1 cellular context compared by ENCODE assay signal in the genomic region with DNA sequence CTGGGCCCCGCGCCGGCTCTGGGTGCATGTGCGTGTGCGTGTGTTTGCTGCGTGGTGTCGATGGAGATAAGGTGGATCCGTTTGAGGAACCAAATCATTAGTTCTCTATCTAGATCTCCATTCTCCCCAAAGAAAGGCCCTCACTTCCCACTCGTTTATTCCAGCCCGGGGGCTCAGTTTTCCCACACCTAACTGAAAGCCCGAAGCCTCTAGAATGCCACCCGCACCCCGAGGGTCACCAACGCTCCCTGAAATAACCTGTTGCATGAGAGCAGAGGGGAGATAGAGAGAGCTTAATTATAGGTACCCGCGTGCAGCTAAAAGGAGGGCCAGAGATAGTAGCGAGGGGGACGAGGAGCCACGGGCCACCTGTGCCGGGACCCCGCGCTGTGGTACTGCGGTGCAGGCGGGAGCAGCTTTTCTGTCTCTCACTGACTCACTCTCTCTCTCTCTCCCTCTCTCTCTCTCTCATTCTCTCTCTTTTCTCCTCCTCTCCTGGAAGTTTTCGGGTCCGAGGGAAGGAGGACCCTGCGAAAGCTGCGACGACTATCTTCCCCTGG.
TF ChIP-seq lines count a peak whose summit lies in the region.

No MANE protein-coding gene starts in this region.

TF ChIP-seq in WTC11, 78 proteins besides CTCF, POLR2A, EP300 and RAD21 (continued from another document):
- TF ChIP-seq, protein P1, sequence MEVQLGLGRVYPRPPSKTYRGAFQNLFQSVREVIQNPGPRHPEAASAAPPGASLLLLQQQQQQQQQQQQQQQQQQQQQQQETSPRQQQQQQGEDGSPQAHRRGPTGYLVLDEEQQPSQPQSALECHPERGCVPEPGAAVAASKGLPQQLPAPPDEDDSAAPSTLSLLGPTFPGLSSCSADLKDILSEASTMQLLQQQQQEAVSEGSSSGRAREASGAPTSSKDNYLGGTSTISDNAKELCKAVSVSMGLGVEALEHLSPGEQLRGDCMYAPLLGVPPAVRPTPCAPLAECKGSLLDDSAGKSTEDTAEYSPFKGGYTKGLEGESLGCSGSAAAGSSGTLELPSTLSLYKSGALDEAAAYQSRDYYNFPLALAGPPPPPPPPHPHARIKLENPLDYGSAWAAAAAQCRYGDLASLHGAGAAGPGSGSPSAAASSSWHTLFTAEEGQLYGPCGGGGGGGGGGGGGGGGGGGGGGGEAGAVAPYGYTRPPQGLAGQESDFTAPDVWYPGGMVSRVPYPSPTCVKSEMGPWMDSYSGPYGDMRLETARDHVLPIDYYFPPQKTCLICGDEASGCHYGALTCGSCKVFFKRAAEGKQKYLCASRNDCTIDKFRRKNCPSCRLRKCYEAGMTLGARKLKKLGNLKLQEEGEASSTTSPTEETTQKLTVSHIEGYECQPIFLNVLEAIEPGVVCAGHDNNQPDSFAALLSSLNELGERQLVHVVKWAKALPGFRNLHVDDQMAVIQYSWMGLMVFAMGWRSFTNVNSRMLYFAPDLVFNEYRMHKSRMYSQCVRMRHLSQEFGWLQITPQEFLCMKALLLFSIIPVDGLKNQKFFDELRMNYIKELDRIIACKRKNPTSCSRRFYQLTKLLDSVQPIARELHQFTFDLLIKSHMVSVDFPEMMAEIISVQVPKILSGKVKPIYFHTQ (CRISPR knock-in tag; IDR thresholded peaks at IDR 0.05) = no peak
- TF ChIP-seq FOXK1 (CRISPR knock-in tag; IDR thresholded peaks at IDR 0.05) (no peak), TCF7 (CRISPR knock-in tag; IDR thresholded peaks at IDR 0.05; ENCODE audit: low read depth) (no peak), E2F1 (CRISPR knock-in tag; IDR thresholded peaks at IDR 0.05) (no peak), PRDM15 (CRISPR knock-in tag; IDR thresholded peaks at IDR 0.05) (no peak), HMGA2 (CRISPR knock-in tag; IDR thresholded peaks at IDR 0.05) (no peak), ZNF263 (CRISPR knock-in tag; IDR thresholded peaks at IDR 0.05; ENCODE audit: low read depth) (no peak), ZBTB21 (CRISPR knock-in tag; IDR thresholded peaks at IDR 0.05; ENCODE audit: borderline replicate concordance) (no peak)
- TF ChIP-seq, protein P2, sequence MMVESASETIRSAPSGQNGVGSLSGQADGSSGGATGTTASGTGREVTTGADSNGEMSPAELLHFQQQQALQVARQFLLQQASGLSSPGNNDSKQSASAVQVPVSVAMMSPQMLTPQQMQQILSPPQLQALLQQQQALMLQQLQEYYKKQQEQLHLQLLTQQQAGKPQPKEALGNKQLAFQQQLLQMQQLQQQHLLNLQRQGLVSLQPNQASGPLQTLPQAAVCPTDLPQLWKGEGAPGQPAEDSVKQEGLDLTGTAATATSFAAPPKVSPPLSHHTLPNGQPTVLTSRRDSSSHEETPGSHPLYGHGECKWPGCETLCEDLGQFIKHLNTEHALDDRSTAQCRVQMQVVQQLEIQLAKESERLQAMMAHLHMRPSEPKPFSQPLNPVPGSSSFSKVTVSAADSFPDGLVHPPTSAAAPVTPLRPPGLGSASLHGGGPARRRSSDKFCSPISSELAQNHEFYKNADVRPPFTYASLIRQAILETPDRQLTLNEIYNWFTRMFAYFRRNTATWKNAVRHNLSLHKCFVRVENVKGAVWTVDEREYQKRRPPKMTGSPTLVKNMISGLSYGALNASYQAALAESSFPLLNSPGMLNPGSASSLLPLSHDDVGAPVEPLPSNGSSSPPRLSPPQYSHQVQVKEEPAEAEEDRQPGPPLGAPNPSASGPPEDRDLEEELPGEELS (CRISPR knock-in tag; IDR thresholded peaks at IDR 0.05) = no peak
TF ChIP-seq in WTC11: peak in this region for 0.
